ENCODE assay signal across 8 cellular contexts in genomic region chr2:187547353-187547979, GRCh38. TPM values are rescaled to one million over a fixed set of nuclear protein-coding genes. Genes with fewer than 3 reads are reported as not detected.
DNase-seq lines count a peak whose midpoint lies in the region; ATAC-seq and TF ChIP-seq lines count a peak whose summit lies in the region.

No MANE protein-coding gene starts in this region.

- TF ChIP-seq CTCF in AG04450 (IDR thresholded peaks at IDR 0.05; ENCODE audit: low read depth, low read length) (no peak), breast epithelium (IDR thresholded peaks at IDR 0.05) (no peak), right lobe of liver (IDR thresholded peaks at IDR 0.05) (no peak)

- WGBS in right lobe of liver (ENCODE audit: insufficient coverage, low coverage, low lambda C conversion rate, missing lambda C conversion rate) = 8% methylated on average over 2 of the region's 2 CpGs

- H3K27me3 Mint-ChIP-seq in activated naive CD4-positive, alpha-beta T cell treated with anti-CD3 and anti-CD28 coated beads, Interleukin-2, amount 10 ng/mL, durations not matched to agents 7 days and 5 days = peaks cover 4% of the 10 kb centered on the region

- H3K9me3 ChIP-seq in AG04450 (ENCODE audit: control insufficient read depth, insufficient read depth, low read length) (no peaks in the 10 kb centered on the region), breast epithelium (no peaks in the 10 kb centered on the region), right lobe of liver (no peaks in the 10 kb centered on the region)

- no peaks in the 10 kb centered on the region for H3K36me3 Mint-ChIP-seq in activated naive CD4-positive, alpha-beta T cell treated with anti-CD3 and anti-CD28 coated beads, Interleukin-2, amount 10 ng/mL, durations not matched to agents 7 days and 5 days

- no peaks in the 10 kb centered on the region for H3K9me3 Mint-ChIP-seq in activated naive CD4-positive, alpha-beta T cell treated with anti-CD3 and anti-CD28 coated beads, Interleukin-2, amount 10 ng/mL, durations not matched to agents 7 days and 5 days

- TF ChIP-seq POLR2A in breast epithelium (IDR thresholded peaks at IDR 0.05) = no peak
- TF ChIP-seq POLR2A in right lobe of liver (IDR thresholded peaks at IDR 0.05) = peak; percentile 28
- no peak for TF ChIP-seq POLR2A in GM18505 (IDR thresholded peaks at IDR 0.05; ENCODE audit: borderline replicate concordance, extremely low read depth, insufficient read depth, insufficient read length)

- no peaks in the 10 kb centered on the region for H3K27me3 ChIP-seq in AG04450 (ENCODE audit: control insufficient read depth, insufficient read depth, low read length)
- no peaks in the 10 kb centered on the region for H3K27me3 ChIP-seq in breast epithelium
- H3K27me3 ChIP-seq in right lobe of liver = no peaks in the 10 kb centered on the region

- peak in 2 of 4 donors; percentile 15 to 34 for ATAC-seq in right lobe of liver
- ATAC-seq in GM21717 (IDR thresholded peaks at IDR 0.05; ENCODE audit: unreplicated experiment) = no peak
- no peak for ATAC-seq in GM18505 (IDR thresholded peaks at IDR 0.05; ENCODE audit: unreplicated experiment)

- CTCF ChIA-PET in AG04450 (lab: Charles Lee) = interaction anchor here (2.9 to 5.7 kb wide), 3 partner anchors 34 to 48 kb away, joined by 30 to 68 read pairs (median 32); no protein-coding TSS in a partner anchor
- CTCF ChIA-PET in activated naive CD4-positive, alpha-beta T cell treated with anti-CD3 and anti-CD28 coated beads, Interleukin-2, amount 10 ng/mL, durations not matched to agents 7 days and 5 days (lab: Charles Lee) = interaction anchor here (0.7 kb wide), 1 partner anchor 48 kb away, joined by 3 read pairs; no protein-coding TSS in a partner anchor

- intact Hi-C loops in breast epithelium (cut with DNase I; ENCODE audit: low total_unique reads) (no loop called here), right lobe of liver (cut with DNase I) (no loop called here)

- POLR2A ChIA-PET in AG04450 (lab: Yijun Ruan, JAX) = interaction anchor here (1.0 to 1.7 kb wide), 2 partner anchors 27 to 48 kb away, joined by 3 to 6 read pairs; no protein-coding TSS in a partner anchor

- H3K4me1 Mint-ChIP-seq in activated naive CD4-positive, alpha-beta T cell treated with anti-CD3 and anti-CD28 coated beads, Interleukin-2, amount 10 ng/mL, durations not matched to agents 7 days and 5 days = no peaks in the 10 kb centered on the region

- H3K27ac Mint-ChIP-seq in activated naive CD4-positive, alpha-beta T cell treated with anti-CD3 and anti-CD28 coated beads, Interleukin-2, amount 10 ng/mL, durations not matched to agents 7 days and 5 days = no peak overlapping the region

- H3K4me3 Mint-ChIP-seq in activated naive CD4-positive, alpha-beta T cell treated with anti-CD3 and anti-CD28 coated beads, Interleukin-2, amount 10 ng/mL, durations not matched to agents 7 days and 5 days = no peak overlapping the region

- H3K4me3 ChIP-seq in AG04450 (ENCODE audit: low read depth, low read length) = no peak overlapping the region
- no peak overlapping the region for H3K4me3 ChIP-seq in breast epithelium
- no peak overlapping the region for H3K4me3 ChIP-seq in right lobe of liver

- H3K4me1 ChIP-seq in breast epithelium = no peaks in the 10 kb centered on the region
- H3K4me1 ChIP-seq in right lobe of liver = peaks cover 0 to 46% (median 11%) of the 10 kb centered on the region in 4 donors

- no peak overlapping the region for H3K27ac ChIP-seq in AG04450 (ENCODE audit: low read depth, low read length)
- peak overlapping the region; percentile 63 for H3K27ac ChIP-seq in breast epithelium
- H3K27ac ChIP-seq in right lobe of liver = peak overlapping the region; percentile 86 to 94 (median 93)

- peak; percentile 81 for DNase-seq in AG04450 (ENCODE audit: low read depth, low spot score)
- DNase-seq in LHCN-M2 (ENCODE audit: low read depth) = peak; percentile 99
- no peak for DNase-seq in breast epithelium (ENCODE audit: low spot score in 2 of 2)
- no peak for DNase-seq in right lobe of liver
- no peak for DNase-seq in NCI-H1694 (lab: John Stamatoyannopoulos, UW)
- DNase-seq in activated naive CD4-positive, alpha-beta T cell treated with anti-CD3 and anti-CD28 coated beads, Interleukin-2, amount 10 ng/mL, durations not matched to agents 7 days and 5 days = no peak

- H3K36me3 ChIP-seq in breast epithelium = no peaks in the 10 kb centered on the region
- no peaks in the 10 kb centered on the region for H3K36me3 ChIP-seq in right lobe of liver

RNA-seq across cellular contexts. Expression of gene TFPI, which starts 6.8 kb away (rescaled TPM):
- polyA plus RNA-seq in AG04450 (2011; rRNA removed) = 73.2 and 91.2 TPM in 2 replicates
- polyA minus RNA-seq in AG04450 (2011; rRNA and poly(A)+ RNA removed) = 44.5 and 77.2 TPM in 2 replicates
- total RNA-seq in LHCN-M2 (2014; rRNA removed) (482 and 608 TPM in 2 replicates), breast epithelium (100 to 1,000 TPM in 1 of 3 donors, 10 to 100 TPM in 2; 52.4 to 105 (median 90.1) TPM), right lobe of liver (100 to 1,000 TPM; 145 to 223 (median 189) TPM)
- polyA plus RNA-seq in LHCN-M2 (2012) = 72.2 TPM

Comparison
In these comparisons a context has a peak if more than half of its experiments do, and no peak if none do; other contexts are left out.
1. DNase-seq: peak in AG04450 (single experiment) and LHCN-M2 (single experiment); none in breast epithelium (0 of 2), right lobe of liver (0 of 3), NCI-H1694 (single experiment) and activated naive CD4-positive, alpha-beta T cell treated with anti-CD3 and anti-CD28 coated beads, Interleukin-2, amount 10 ng/mL, durations not matched to agents 7 days and 5 days (single experiment).